In genomic region chr6:39320370-39320984, GRCh38 we compare ENCODE assay signal across 38 cellular contexts. TPM values are rescaled to one million over a fixed set of nuclear protein-coding genes. Genes with fewer than 3 reads are reported as not detected.
"Had no signal": no experiment of that assay in that cellular context is flagged by ENCODE, and none has a peak within 500 bp of the region (broad histone marks: within the 10 kb centered on the region; RNA-seq: fewer than 3 reads in every experiment).

No MANE protein-coding gene starts in this region.

- H3K27ac ChIP-seq: dorsolateral prefrontal cortex, neural progenitor cell, parathyroid adenoma, sigmoid colon, stomach, suprapubic skin, transverse colon had no signal

- H3K4me1 ChIP-seq: neural progenitor cell, parathyroid adenoma, sigmoid colon, suprapubic skin, transverse colon had no signal

- H3K9me3 ChIP-seq: sigmoid colon, SK-N-SH, stomach, suprapubic skin, transverse colon had no signal

- DNase-seq: activated CD4-positive, alpha-beta T cell treated with anti-CD3 and anti-CD28 coated beads for 1 hour; activated CD4-positive, alpha-beta T cell treated with anti-CD3 and anti-CD28 coated beads, Interleukin-2, amount 10 ng/mL, durations not matched to agents 7 days and 5 days; activated CD8-positive, alpha-beta T cell treated with anti-CD3 and anti-CD28 coated beads for 36 hours; activated gamma-delta T cell treated with Interleukin-2 at 50 U/mL for 16 hours; activated naive CD4-positive, alpha-beta T cell treated with anti-CD3 and anti-CD28 coated beads, Interleukin-2, amount 50 U/mL, for 16 hours; activated T-cell treated with anti-CD3 and anti-CD28 coated beads, Interleukin-2, amount 50 U/mL, for 4 hours; amniotic stem cell; dorsolateral prefrontal cortex; effector memory CD8-positive, alpha-beta T cell; foreskin fibroblast; head of caudate nucleus; hypothalamus; immature natural killer cell; kidney; mesendoderm; natural killer cell; occipital lobe; sigmoid colon; SK-N-SH; small intestine; stimulated activated CD4-positive, alpha-beta T cell treated with anti-CD3 and anti-CD28 coated beads, Interleukin-4, amount 100 ng/mL, for 4 hours; stimulated activated CD8-positive, alpha-beta memory T cell treated with anti-CD3 and anti-CD28 coated beads, Interleukin-4, amount 100 ng/mL, for 48 hours; stomach; SW 1271; T-helper 9 cell; transverse colon had no signal

- H3K4me3 ChIP-seq: dorsolateral prefrontal cortex, lung, neural progenitor cell, sigmoid colon, stomach, suprapubic skin, transverse colon had no signal

- H3K36me3 ChIP-seq: neural progenitor cell, sigmoid colon, stomach, suprapubic skin, transverse colon had no signal

- ATAC-seq: activated CD8-positive, alpha-beta T cell treated with anti-CD3 and anti-CD28 coated beads for 36 hours; activated T-cell treated with anti-CD3 and anti-CD28 coated beads, Interleukin-2, amount 50 U/mL, for 4 hours; activated T-helper 17 cell treated with anti-CD3 and anti-CD28 coated beads, Interleukin-2, amount 50 U/mL, for 72 hours; effector memory CD8-positive, alpha-beta T cell; natural killer cell; stimulated activated memory B cell treated with anti-CD40 and anti-IgM and Interleukin-4, amounts not matched to agents 10 μg/mL and 1 μg/mL and 100 μg/mL, for 72 hours; WTC11 had no signal

RNA-seq across cellular contexts. Expression of gene KCNK16, which starts 2.0 kb away (rescaled TPM):
- total RNA-seq: activated CD4-positive, alpha-beta T cell treated with anti-CD3 and anti-CD28 coated beads, Interleukin-2, amount 10 ng/mL, durations not matched to agents 7 days and 5 days; activated CD8-positive, alpha-beta T cell treated with anti-CD3 and anti-CD28 coated beads for 36 hours; activated T-cell treated with anti-CD3 and anti-CD28 coated beads, Interleukin-2, amount 50 U/mL, for 4 hours; activated T-helper 17 cell treated with anti-CD3 and anti-CD28 coated beads, Interleukin-2, amount 50 U/mL, for 72 hours; bronchial epithelial cell; endothelial cell of umbilical vein; kidney; lung; mononuclear cell; natural killer cell; occipital lobe; sigmoid colon; suprapubic skin; transverse colon; urinary bladder; WTC11 had no signal
- polyA plus RNA-seq: endothelial cell of umbilical vein, esophagus, immature natural killer cell, lung, sigmoid colon, SK-N-SH, urinary bladder had no signal

RNA-seq across cellular contexts. Expression of gene KCNK17, which starts 6.3 kb away (rescaled TPM):
- total RNA-seq: activated CD4-positive, alpha-beta T cell treated with anti-CD3 and anti-CD28 coated beads, Interleukin-2, amount 10 ng/mL, durations not matched to agents 7 days and 5 days; activated CD8-positive, alpha-beta T cell treated with anti-CD3 and anti-CD28 coated beads for 36 hours; activated T-cell treated with anti-CD3 and anti-CD28 coated beads, Interleukin-2, amount 50 U/mL, for 4 hours; activated T-helper 17 cell treated with anti-CD3 and anti-CD28 coated beads, Interleukin-2, amount 50 U/mL, for 72 hours; bronchial epithelial cell; endothelial cell of umbilical vein; occipital lobe; suprapubic skin had no signal
- polyA plus RNA-seq: endothelial cell of umbilical vein, SK-N-SH had no signal
